Comparison of ENCODE assay signal across 28 cellular contexts in the genomic region with DNA sequence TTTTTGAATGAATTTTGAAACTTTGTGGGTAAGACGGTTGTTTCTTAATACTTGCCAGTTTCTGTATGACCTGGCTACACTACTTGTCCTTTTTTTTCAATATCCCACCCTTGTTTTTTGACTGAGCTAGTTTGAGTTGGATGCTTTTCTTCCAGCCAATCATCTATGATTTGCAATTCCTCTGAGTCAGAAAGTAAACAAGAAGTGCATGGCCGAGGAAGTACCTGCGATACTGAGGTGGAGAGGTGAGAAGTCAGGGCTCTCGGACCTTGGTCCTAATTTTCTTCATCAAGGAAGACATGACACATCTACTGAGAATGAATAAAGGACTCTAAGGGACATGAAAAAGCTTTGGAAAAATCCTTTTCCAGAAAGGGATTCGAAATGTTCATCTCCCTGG.
"Had no signal": no experiment of that assay in that cellular context is flagged by ENCODE, and none has a peak within 500 bp of the region (broad histone marks: within the 10 kb centered on the region; RNA-seq: fewer than 3 reads in every experiment).

No MANE protein-coding gene starts in this region.

- H3K4me3 ChIP-seq: neural progenitor cell, ovary, pancreas, prostate gland, psoas muscle, right atrium auricular region, sigmoid colon, skin epidermis, smooth muscle cell, spleen had no signal

- H3K27ac ChIP-seq: neural progenitor cell, neutrophil, ovary, pancreas, parathyroid adenoma, prostate gland, psoas muscle, right atrium auricular region, sigmoid colon, skin epidermis, spleen had no signal

- H2AFZ ChIP-seq: neural progenitor cell, parathyroid adenoma had no signal

- H3K27me3 ChIP-seq: neural progenitor cell, ovary, pancreas, right atrium auricular region, sigmoid colon, spleen had no signal

- H3K4me1 ChIP-seq: neural progenitor cell, pancreas, parathyroid adenoma, prostate gland, psoas muscle, right atrium auricular region, sigmoid colon, spleen had no signal

- DNase-seq: naive thymus-derived CD4-positive, alpha-beta T cell; naive thymus-derived CD8-positive, alpha-beta T cell; natural killer cell; nephron progenitor cell; nucleus accumbens; occipital lobe; ovary; pancreas; posterior cingulate gyrus; psoas muscle; retina; right cardiac atrium; sigmoid colon; small intestine; spleen; stimulated activated CD4-positive, alpha-beta T cell treated with anti-CD3 and anti-CD28 coated beads, Interleukin-12 subunit alpha, Interleukin-12 subunit beta, amount 100 ng/mL, for 4 hours; stimulated activated CD4-positive, alpha-beta T cell treated with anti-CD3 and anti-CD28 coated beads, Interleukin-15, amount 100 ng/mL, for 24 hours; stimulated activated CD4-positive, alpha-beta T cell treated with anti-CD3 and anti-CD28 coated beads, Interleukin-1b, Interleukin-23, amount 100 ng/mL, for 48 hours; stimulated activated CD4-positive, alpha-beta T cell treated with anti-CD3 and anti-CD28 coated beads, Interleukin-2, amount 100 ng/mL, for 24 hours had no signal

- FAIRE-seq: pancreas, small intestine had no signal

- H3K9me3 ChIP-seq: neutrophil, ovary, pancreas, prostate gland had no signal

- H3K79me2 ChIP-seq: parathyroid adenoma had no signal

- H3K4me2 ChIP-seq: neural progenitor cell, smooth muscle cell had no signal

- H3K9ac ChIP-seq: neural progenitor cell, parathyroid adenoma had no signal

- ATAC-seq: naive thymus-derived CD4-positive, alpha-beta T cell; naive thymus-derived CD8-positive, alpha-beta T cell; natural killer cell; natural killer cell treated with Interleukin-12 subunit alpha and Interleukin-12 subunit beta and Interleukin-15 and Interleukin-18, amount 100 ng/mL, for 72 hours; pancreas; psoas muscle; right cardiac atrium; sciatic nerve had no signal

- H3K36me3 ChIP-seq: neural progenitor cell, neutrophil, ovary, pancreas, prostate gland, right atrium auricular region, sigmoid colon, spleen had no signal
